In genomic region chr3:9649791-9650521, GRCh38 we compare ENCODE assay signal across 9 cellular contexts. TPM values are rescaled to one million over a fixed set of nuclear protein-coding genes. Genes with fewer than 3 reads are reported as not detected.
DNase-seq lines count a peak whose midpoint lies in the region; ATAC-seq and TF ChIP-seq lines count a peak whose summit lies in the region.
"Had no signal": no experiment of that assay in that cellular context is flagged by ENCODE, and none has a peak within 500 bp of the region (broad histone marks: within the 10 kb centered on the region; RNA-seq: fewer than 3 reads in every experiment).

No MANE protein-coding gene starts in this region.

- peaks cover 0 to 1% (median 0%) of the 10 kb centered on the region in 7 donors for H3K9me3 Mint-ChIP-seq in CD14-positive monocyte
- H3K9me3 Mint-ChIP-seq in H9, result no peaks in the 10 kb centered on the region

- H3K36me3 Mint-ChIP-seq in CD14-positive monocyte (peaks cover 25 to 43% of the 10 kb centered on the region in 2 donors), H9 (ENCODE audit: insufficient read depth in 1 of 3, low read depth in 3 of 3) (peaks cover 10 to 24% (median 24%) of the 10 kb centered on the region in 3 experiments; a peak in 6 of 7 replicates)

- H3K4me1 ChIP-seq in H9 (ENCODE audit: insufficient read depth, low read length) (no peaks in the 10 kb centered on the region), OCI-LY7 (ENCODE audit: insufficient read depth, low read length, poor library complexity, severe bottlenecking) (peaks cover 46% of the 10 kb centered on the region), mesendoderm (ENCODE audit: control insufficient read depth, low read depth, low read length) (no peaks in the 10 kb centered on the region)

- H3K79me1 ChIP-seq in H9 (ENCODE audit: insufficient read depth, low read depth, low read length, poor library complexity, severe bottlenecking), result no peaks in the 10 kb centered on the region
- peaks cover 5% of the 10 kb centered on the region for H3K79me1 ChIP-seq in mesendoderm (ENCODE audit: low read length)

- peak overlapping the region; percentile 83 for H3K4me3 ChIP-seq in OCI-LY7 (ENCODE audit: low read depth, low read length, poor library complexity, severe bottlenecking)
- H3K4me3 ChIP-seq in mesendoderm (ENCODE audit: low read length), result peak overlapping the region; percentile 87

- H2AFZ ChIP-seq in H9 (ENCODE audit: low read length) (no peak overlapping the region), OCI-LY7 (ENCODE audit: low read length) (peak overlapping the region; percentile 22; the same call in 1 of the 2 replicates)

- peaks cover 35% of the 10 kb centered on the region for H3K4me1 Mint-ChIP-seq in CD14-positive monocyte
- peaks cover 13 to 18% of the 10 kb centered on the region in 2 experiments for H3K4me1 Mint-ChIP-seq in H9

- no peak overlapping the region for H2BK20ac ChIP-seq in H9 (ENCODE audit: low read depth, low read length, poor library complexity, severe bottlenecking)

- H2BK120ac ChIP-seq in H9 (ENCODE audit: low read depth, low read length, poor library complexity, severe bottlenecking), result no peak overlapping the region
- H2BK120ac ChIP-seq in mesendoderm (ENCODE audit: low read depth, low read length), result no peak overlapping the region

- intact Hi-C loops in CD14-positive monocyte (cut with micrococcal nuclease), result loop anchor here (1.0 to 10.0 kb wide), 4 partner anchors 81 to 145 kb away; partner anchors contain the start of genes ARPC4 (in 2 of the 2), BRPF1 (in 2 of the 2) and TADA3 (in 2 of the 2)
- intact Hi-C loops in OCI-LY7 (cut with micrococcal nuclease; ENCODE audit: unreplicated experiment), result loop anchor here (1.0 to 5.0 kb wide), 3 partner anchors 81 to 288 kb away; partner anchors contain the start of genes BRPF1, OGG1 and THUMPD3

- no peak overlapping the region for H3T11ph ChIP-seq in H9 (ENCODE audit: low read length)

- H4K91ac ChIP-seq in H9 (ENCODE audit: insufficient read length, low read depth, low read length), result no peak overlapping the region

- CTCF ChIA-PET in OCI-LY7 (lab: Charles Lee; ENCODE audit: unreplicated experiment), result no interaction called here

- DNase-seq in CD14-positive monocyte (ENCODE audit: low spot score) (peak; percentile 58), H9 (no peak), OCI-LY7 (ENCODE audit: low spot score) (peak; percentile 60), mesendoderm (no peak), islet precursor cell (no peak)
- no peak for DNase-seq in NK-92 treated with Interleukin-12 subunit alpha and Interleukin-12 subunit beta, amount 100 ng/mL, for 24 hours (lab: John Stamatoyannopoulos, UW)

- BruUV-seq in OCI-LY7 (replicated peaks; lab: Mats Ljungman, UMichigan), result TSS peak; percentile 50

- no peak overlapping the region for H3K4ac ChIP-seq in H9 (ENCODE audit: low read depth, low read length)
- H3K4ac ChIP-seq in mesendoderm (ENCODE audit: low read depth, low read length), result no peak overlapping the region

- H3K79me2 ChIP-seq in H9 (ENCODE audit: insufficient read depth, low read length) (peaks cover 5% of the 10 kb centered on the region; the same call in 1 of the 2 replicates), OCI-LY7 (ENCODE audit: insufficient read depth, low read depth, low read length) (peaks cover 24% of the 10 kb centered on the region; the same call in 1 of the 2 replicates), mesendoderm (ENCODE audit: control insufficient read depth, insufficient read depth, low read length) (peaks cover 10% of the 10 kb centered on the region)

- peaks cover 6% of the 10 kb centered on the region for H3K23me2 ChIP-seq in H9 (ENCODE audit: insufficient read length, low read depth, low read length, poor library complexity, severe bottlenecking)

- H3K18ac ChIP-seq in H9 (ENCODE audit: insufficient read length, low read depth, low read length), result no peak overlapping the region
- no peak overlapping the region for H3K18ac ChIP-seq in mesendoderm (ENCODE audit: low read length)

- H3K27me3 Mint-ChIP-seq in CD14-positive monocyte (ENCODE audit: low read depth in 3 of 3), result peaks cover 0 to 1% (median 1%) of the 10 kb centered on the region in 3 donors
- no peaks in the 10 kb centered on the region; the same call in 1 of the 2 replicates for H3K27me3 Mint-ChIP-seq in H9 (ENCODE audit: low read depth)

- H4K20me1 ChIP-seq in H9 (ENCODE audit: control insufficient read depth, insufficient read depth, insufficient read length) (no peaks in the 10 kb centered on the region), OCI-LY7 (ENCODE audit: insufficient read depth, low read length) (0 out of 2 replicates have a peak, but pooled peaks cover 8% of the 10 kb centered on the region)

- peak overlapping the region; percentile 48 for H3K9ac ChIP-seq in H9 (ENCODE audit: extremely low read depth, insufficient read length, low read length)
- peak overlapping the region; percentile 84 for H3K9ac ChIP-seq in mesendoderm (ENCODE audit: low read length)

- H3K56ac ChIP-seq in H9 (ENCODE audit: insufficient read length, low read depth, low read length) (no peak overlapping the region), mesendoderm (ENCODE audit: low read length) (peak overlapping the region; percentile 91)

- H3K27ac ChIP-seq in H9 (ENCODE audit: insufficient read length, low read depth, low read length) (no peak overlapping the region), OCI-LY7 (ENCODE audit: low read depth, low read length, poor library complexity, severe bottlenecking) (peak overlapping the region; percentile 51), cingulate gyrus (ENCODE audit: low read depth, low read length) (peak overlapping the region; percentile 24), mesendoderm (ENCODE audit: low read depth, low read length) (no peak overlapping the region)

- POLR2A ChIA-PET in OCI-LY7 (lab: Charles Lee), result interaction anchor here (1.0 to 1.6 kb wide), 5 partner anchors 10 to 287 kb away, joined by 3 to 6 read pairs (median 3); partner anchors contain the start of gene THUMPD3

- H2AK5ac ChIP-seq in H9 (ENCODE audit: insufficient read length, low read length) (no peak overlapping the region), mesendoderm (ENCODE audit: low read length) (no peak overlapping the region)

- TF ChIP-seq CTCF in CD14-positive monocyte (IDR thresholded peaks at IDR 0.05) (no peak), H9 (conservative IDR thresholded peaks at IDR 0.05) (no peak), OCI-LY7 (conservative IDR thresholded peaks at IDR 0.05; ENCODE audit: low read length) (no peak)

- H4K5ac ChIP-seq in H9 (ENCODE audit: insufficient read length, low read depth, low read length), result no peak overlapping the region
- H4K5ac ChIP-seq in mesendoderm (ENCODE audit: low read length), result no peak overlapping the region

- H3K4me2 ChIP-seq in H9 (ENCODE audit: insufficient read depth, insufficient read length, low read length) (peak overlapping the region; percentile 63), OCI-LY7 (ENCODE audit: low read length) (peak overlapping the region; percentile 94), mesendoderm (ENCODE audit: low read length) (peak overlapping the region; percentile 73)

- no peak overlapping the region for H2BK12ac ChIP-seq in H9 (ENCODE audit: insufficient read length, low read depth, low read length)

- H3K4me3 Mint-ChIP-seq in CD14-positive monocyte, result peak overlapping the region; percentile 99
- peak overlapping the region; percentile 98 for H3K4me3 Mint-ChIP-seq in H9

- no peak overlapping the region for H4K8ac ChIP-seq in H9 (replicated peaks; ENCODE audit: insufficient read length, low read depth, low read length)
- no peak overlapping the region for H4K8ac ChIP-seq in mesendoderm (ENCODE audit: low read depth, low read length)

- peak overlapping the region; percentile 94 to 99 (median 99) for H3K27ac Mint-ChIP-seq in CD14-positive monocyte
- H3K27ac Mint-ChIP-seq in H9, result peak overlapping the region; percentile 38 to 92 (median 83); a peak in 5 of 7 replicates

- H3K36me3 ChIP-seq in OCI-LY7 (ENCODE audit: insufficient read depth, low read length) (peaks cover 27% of the 10 kb centered on the region; the same call in 1 of the 2 replicates), mesendoderm (ENCODE audit: control insufficient read depth, insufficient read depth, low read length) (no peaks in the 10 kb centered on the region)

- no peak for ATAC-seq in GM18873 (IDR thresholded peaks at IDR 0.05; ENCODE audit: low FRiP score, unreplicated experiment)

- H3K27me3 ChIP-seq in H9 (ENCODE audit: insufficient read depth, low read length), result no peaks in the 10 kb centered on the region
- no peaks in the 10 kb centered on the region for H3K27me3 ChIP-seq in mesendoderm (ENCODE audit: insufficient read depth, low read length, poor library complexity)

- no CpG with 5 or more reads among the region's 13 CpGs for WGBS in H9 (ENCODE audit: extremely low coverage, insufficient read length, low lambda C conversion rate)
- no CpG with 5 or more reads among the region's 13 CpGs for WGBS in mesendoderm (ENCODE audit: extremely low coverage, insufficient coverage, low lambda C conversion rate)

- H3K23ac ChIP-seq in H9 (ENCODE audit: insufficient read length, low read depth, low read length), result no peak overlapping the region
- no peak overlapping the region for H3K23ac ChIP-seq in mesendoderm (ENCODE audit: low read length)

- H3K14ac ChIP-seq in H9 (ENCODE audit: insufficient read depth, low read length), result no peak overlapping the region; the same call in 1 of the 2 replicates

- H3K9me3 ChIP-seq in H9 (ENCODE audit: control insufficient read depth, low read depth, low read length), result no peaks in the 10 kb centered on the region
- no peaks in the 10 kb centered on the region for H3K9me3 ChIP-seq in OCI-LY7 (ENCODE audit: low read length)

- H2BK5ac ChIP-seq in H9 (ENCODE audit: insufficient read length, low read length), result no peak overlapping the region
- no peak overlapping the region for H2BK5ac ChIP-seq in mesendoderm (ENCODE audit: low read length)

- H2BK15ac ChIP-seq in H9 (ENCODE audit: low read depth, low read length) (no peak overlapping the region), mesendoderm (replicated peaks; ENCODE audit: low read depth) (no peak overlapping the region)

- H3K9me2 ChIP-seq in OCI-LY7 (ENCODE audit: insufficient read depth, low read length), result no peaks in the 10 kb centered on the region

RNA-seq across cellular contexts. Expression of gene MTMR14, which starts 0.7 kb away (rescaled TPM):
- 100 to 1,000 TPM; 167 to 174 TPM for polyA plus RNA-seq in CD14-positive monocyte
- total RNA-seq in H9 (2021) (50.6 and 54.2 TPM in 2 replicates), OCI-LY7 (2022) (51.5 and 51.8 TPM in 2 replicates)
- 27.7 and 29.9 TPM in 2 replicates for total RNA-seq in OCI-LY7 (2014; rRNA removed; shearing (Covaris generic))
- polyA plus RNA-seq in mesendoderm (2013, experiment 1 of 2), result 19.7 TPM
- polyA plus RNA-seq in mesendoderm (2013, experiment 2 of 2), result 19.6 TPM

RNA-seq across cellular contexts. Expression of gene CPNE9, which starts 53.7 kb away (rescaled TPM):
- under 1 TPM in 1 of 2 donors, not detected in 1; 0.51 TPM for polyA plus RNA-seq in CD14-positive monocyte
- total RNA-seq in H9 (2021), result 3.5 and 3.8 TPM in 2 replicates
- 0.08 TPM in 1 of 2 replicates, not detected in the other for total RNA-seq in OCI-LY7 (2014; rRNA removed; shearing (Covaris generic))
- 0.22 TPM in 1 of 2 replicates, not detected in the other for total RNA-seq in OCI-LY7 (2022)
- polyA plus RNA-seq in mesendoderm (2013, experiment 1 of 2), result 1.4 TPM
- polyA plus RNA-seq in mesendoderm (2013, experiment 2 of 2), result 1.3 TPM
- total RNA-seq: myocyte had no signal

Comparison
In these comparisons a context has a peak if more than half of its experiments do, and no peak if none do; other contexts are left out.
1. DNase-seq: peak in CD14-positive monocyte (single experiment) and OCI-LY7 (single experiment); none in H9 (single experiment), mesendoderm (single experiment), islet precursor cell (single experiment) and NK-92 treated with Interleukin-12 subunit alpha and Interleukin-12 subunit beta, amount 100 ng/mL, for 24 hours (single experiment).
2. H3K27ac ChIP-seq: peak in OCI-LY7 (single experiment) and cingulate gyrus (single experiment); none in H9 (single experiment) and mesendoderm (single experiment).
3. Peak in every context shown above with its lines, with median percentiles within 50 percentile points of each other: H3K4me2 ChIP-seq.